In the genomic region with DNA sequence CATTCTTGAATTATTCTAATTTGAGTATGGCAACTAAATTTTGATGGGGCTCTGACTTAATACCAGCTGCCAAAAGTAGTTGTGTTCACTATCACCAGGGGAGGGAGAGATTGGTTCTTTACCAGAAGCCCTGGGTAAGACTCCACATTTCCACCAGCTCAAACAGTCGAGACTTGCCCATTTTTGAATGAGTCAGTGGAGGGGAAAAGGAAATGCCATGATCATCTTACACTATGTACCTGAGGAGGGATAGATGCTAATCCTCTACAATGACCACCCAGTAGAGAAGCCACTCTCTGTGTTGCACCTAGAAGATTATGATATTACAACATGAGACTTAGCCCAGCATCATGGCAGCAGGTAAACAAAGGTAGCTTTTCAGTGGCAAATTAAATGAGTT, we compare ENCODE assay signal across 20 cellular contexts.
"Had no signal": no experiment of that assay in that cellular context is flagged by ENCODE, and none has a peak within 500 bp of the region (broad histone marks: within the 10 kb centered on the region; RNA-seq: fewer than 3 reads in every experiment).

No MANE protein-coding gene starts in this region.

- H3K9me3 Mint-ChIP-seq: activated naive CD4-positive, alpha-beta T cell treated with anti-CD3 and anti-CD28 coated beads for 36 hours; dendritic cell treated with granulocyte-macrophage colony-stimulating factor and Interleukin-4, amounts not matched to agents 40 ng/mL and 50 ng/mL, for 4 days; neural crest cell had no signal

- ATAC-seq: left lobe of liver; lower lobe of right lung; sciatic nerve; stimulated activated naive B cell treated with anti-CD40 and anti-IgM and Interleukin-4, amounts not matched to agents 10 μg/mL and 1 μg/mL and 100 μg/mL, for 72 hours; T-helper 17 cell had no signal

- H3K27me3 Mint-ChIP-seq: dendritic cell treated with granulocyte-macrophage colony-stimulating factor and Interleukin-4, amounts not matched to agents 40 ng/mL and 50 ng/mL, for 4 days; naive B cell; stimulated activated naive B cell treated with anti-CD40 and anti-IgM and Interleukin-4, amounts not matched to agents 10 μg/mL and 1 μg/mL and 100 μg/mL, for 72 hours; T-helper 17 cell had no signal

- H3K9me3 ChIP-seq: lower lobe of right lung, transverse colon had no signal

- H3K4me3 Mint-ChIP-seq: activated naive CD4-positive, alpha-beta T cell treated with anti-CD3 and anti-CD28 coated beads for 36 hours; dendritic cell treated with granulocyte-macrophage colony-stimulating factor and Interleukin-4, amounts not matched to agents 40 ng/mL and 50 ng/mL, for 4 days; naive B cell; neural crest cell; stimulated activated naive B cell treated with anti-CD40 and anti-IgM and Interleukin-4, amounts not matched to agents 10 μg/mL and 1 μg/mL and 100 μg/mL, for 72 hours; T-helper 17 cell had no signal

- DNase-seq: activated CD4-positive, alpha-beta T cell treated with anti-CD3 and anti-CD28 coated beads for 4 hours; activated CD4-positive, alpha-beta T cell treated with anti-CD3 and anti-CD28 coated beads, Interleukin-2, amount 50 U/mL, for 48 hours; activated CD4-positive, CD25-positive, alpha-beta regulatory T cell; activated CD8-positive, alpha-beta memory T cell treated with anti-CD3 and anti-CD28 coated beads, Interleukin-2, amount 50 U/mL, for 48 hours; activated naive CD4-positive, alpha-beta T cell treated with anti-CD3 and anti-CD28 coated beads for 36 hours; activated T-cell treated with anti-CD3 and anti-CD28 coated beads, Interleukin-2, amount 50 U/mL, for 48 hours; effector CD8-positive, alpha-beta T cell; lower lobe of right lung; naive B cell; posterior cingulate gyrus; stimulated activated CD4-positive, alpha-beta T cell treated with anti-CD3 and anti-CD28 coated beads, Interleukin-2, amount 100 ng/mL, for 24 hours; stimulated activated naive B cell treated with anti-CD40 and anti-IgM and Interleukin-4, amounts not matched to agents 10 μg/mL and 1 μg/mL and 100 μg/mL, for 72 hours; T-helper 17 cell; transverse colon had no signal

- H3K27ac ChIP-seq: lower lobe of right lung, transverse colon had no signal

- FAIRE-seq: small intestine, urothelium cell line had no signal

- H3K4me1 ChIP-seq: lower lobe of right lung, transverse colon had no signal

- H3K4me1 Mint-ChIP-seq: neural crest cell had no signal

- H3K36me3 Mint-ChIP-seq: naive B cell had no signal

- H3K4me3 ChIP-seq: lower lobe of right lung, transverse colon had no signal

- H3K27ac Mint-ChIP-seq: dendritic cell treated with granulocyte-macrophage colony-stimulating factor and Interleukin-4, amounts not matched to agents 40 ng/mL and 50 ng/mL, for 4 days; stimulated activated naive B cell treated with anti-CD40 and anti-IgM and Interleukin-4, amounts not matched to agents 10 μg/mL and 1 μg/mL and 100 μg/mL, for 72 hours; T-helper 17 cell had no signal

- H3K27me3 ChIP-seq: transverse colon had no signal

- H3K36me3 ChIP-seq: lower lobe of right lung, transverse colon had no signal
